ENCODE assay signal across 20 cellular contexts in the genomic region with DNA sequence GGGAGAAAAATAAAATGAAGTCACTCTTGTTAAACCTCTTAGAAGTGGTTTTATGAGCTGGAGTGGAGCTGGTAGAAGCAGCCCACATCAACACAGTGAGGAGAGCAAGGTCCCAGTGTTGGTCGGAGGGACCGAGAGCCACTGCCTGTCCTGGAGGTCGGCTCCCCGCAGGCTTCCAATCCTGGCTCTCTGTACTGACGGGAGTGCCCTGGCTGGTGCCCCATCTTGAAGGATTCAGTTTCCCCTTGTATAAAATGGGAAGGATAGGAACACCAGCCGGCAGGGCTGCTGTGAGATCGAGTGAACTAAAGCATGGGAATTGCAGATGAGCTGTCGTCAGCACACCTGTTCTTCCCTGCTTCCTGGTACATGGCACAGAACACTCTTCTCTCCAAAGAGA.
DNase-seq lines count a peak whose midpoint lies in the region; ATAC-seq, FAIRE-seq and TF ChIP-seq lines count a peak whose summit lies in the region.
"Had no signal": no experiment of that assay in that cellular context is flagged by ENCODE, and none has a peak within 500 bp of the region (broad histone marks: within the 10 kb centered on the region; RNA-seq: fewer than 3 reads in every experiment).

No MANE protein-coding gene starts in this region.

- H3K23me2 ChIP-seq in H1 (ENCODE audit: low read depth, low read length): peaks cover 2% of the 10 kb centered on the region; the same call in 1 of the 2 replicates

- H3K79me1 ChIP-seq in H1 (ENCODE audit: low read depth, low read length): no peaks in the 10 kb centered on the region

- H2BK20ac ChIP-seq in H1 (ENCODE audit: low read length): no peak overlapping the region

- H3K4me2 ChIP-seq in OCI-LY1 (ENCODE audit: low read length) (peak overlapping the region; percentile 95), H1 (ENCODE audit: insufficient read depth in 1 of 2, low read depth in 2 of 2, low read length in 2 of 2) (no peak overlapping the region)
- H3K4me2 ChIP-seq: GM23338 had no signal

- peaks cover 68 to 93% of the 10 kb centered on the region in 2 donors for H3K4me1 Mint-ChIP-seq in stimulated activated naive B cell treated with anti-CD40 and anti-IgM and Interleukin-4, amounts not matched to agents 10 μg/mL and 1 μg/mL and 100 μg/mL, for 72 hours

- 0 out of 2 replicates have a peak overlapping the region, but pooled peaks have one; percentile 12 for H2BK12ac ChIP-seq in H1 (ENCODE audit: low read depth, low read length)

- peak overlapping the region; percentile 24; the same call in 1 of the 2 replicates for H3K18ac ChIP-seq in H1 (ENCODE audit: extremely low read depth, low read length)

- no peak overlapping the region for H2BK120ac ChIP-seq in H1 (replicated peaks; ENCODE audit: low read depth, low read length)

- no peak overlapping the region for H2AK5ac ChIP-seq in H1 (ENCODE audit: low read depth, low read length)

- H3K36me3 Mint-ChIP-seq in stimulated activated naive B cell treated with anti-CD40 and anti-IgM and Interleukin-4, amounts not matched to agents 10 μg/mL and 1 μg/mL and 100 μg/mL, for 72 hours: peaks cover 4 to 8% of the 10 kb centered on the region in 2 donors
- H3K36me3 Mint-ChIP-seq: CD8-positive, alpha-beta memory T cell had no signal

- H2BK15ac ChIP-seq in H1 (ENCODE audit: low read length): no peak overlapping the region

- H3K36me3 ChIP-seq in right atrium auricular region (no peaks in the 10 kb centered on the region), OCI-LY1 (ENCODE audit: insufficient read depth, low read length) (no peaks in the 10 kb centered on the region), H1 (ENCODE audit: control insufficient read depth in 2 of 4, insufficient read depth in 4 of 4, low read length in 3 of 4) (no peaks in the 10 kb centered on the region)
- H3K36me3 ChIP-seq: BE2C had no signal

- H4K91ac ChIP-seq in H1 (replicated peaks; ENCODE audit: insufficient read length, low read length): no peak overlapping the region

- H3K9me3 ChIP-seq in right atrium auricular region: no peaks in the 10 kb centered on the region
- H3K9me3 ChIP-seq in OCI-LY1 (ENCODE audit: low read length): no peaks in the 10 kb centered on the region
- no peaks in the 10 kb centered on the region for H3K9me3 ChIP-seq in H1 (ENCODE audit: insufficient read depth in 2 of 2, low read depth in 1 of 2, low read length in 1 of 2)
- H3K9me3 ChIP-seq: BE2C had no signal

- H3K79me2 ChIP-seq in OCI-LY1 (ENCODE audit: insufficient read depth, low read length) (no peaks in the 10 kb centered on the region), H1 (ENCODE audit: control insufficient read depth in 1 of 2, insufficient read depth in 2 of 2, low read length in 2 of 2) (no peaks in the 10 kb centered on the region)

- no peak for ATAC-seq in left ventricle myocardium superior
- no peak for ATAC-seq in stimulated activated naive B cell treated with anti-CD40 and anti-IgM and Interleukin-4, amounts not matched to agents 10 μg/mL and 1 μg/mL and 100 μg/mL, for 72 hours (replicated peaks)
- ATAC-seq: GM23338, PC-3 had no signal

- no peaks in the 10 kb centered on the region; the same call in 1 of the 2 replicates for H3F3A ChIP-seq in OCI-LY1 (ENCODE audit: insufficient read depth, low read length)

- H3K14ac ChIP-seq in H1 (ENCODE audit: insufficient read length): no peak overlapping the region

- no peak overlapping the region for H4K8ac ChIP-seq in H1 (ENCODE audit: extremely low read depth, insufficient read depth, low read length)

- H3K27me3 ChIP-seq in right atrium auricular region: no peaks in the 10 kb centered on the region
- no peaks in the 10 kb centered on the region for H3K27me3 ChIP-seq in OCI-LY1 (ENCODE audit: insufficient read depth, low read length)
- H3K27me3 ChIP-seq in H1 (replicated peaks in 1 of 4; ENCODE audit: control insufficient read depth in 3 of 4, extremely low read depth in 1 of 4, insufficient read depth in 3 of 4, low read length in 3 of 4): peaks cover 0 to 1% (median 0%) of the 10 kb centered on the region in 4 experiments; a peak in 1 of 7 replicates
- H3K27me3 ChIP-seq: BE2C had no signal

- H3K23ac ChIP-seq in H1 (ENCODE audit: insufficient read length): no peak overlapping the region

- no peak overlapping the region for H3K4me3 ChIP-seq in right atrium auricular region
- peak overlapping the region; percentile 71 for H3K4me3 ChIP-seq in OCI-LY1 (ENCODE audit: low read depth, low read length, poor library complexity, severe bottlenecking)
- no peak overlapping the region for H3K4me3 ChIP-seq in H1 (ENCODE audit: extremely low read depth in 1 of 4, insufficient read depth in 2 of 4, low read depth in 3 of 4, low read length in 4 of 4)
- H3K4me3 ChIP-seq: GM23338 had no signal

- intact Hi-C loops in left ventricle myocardium superior (cut with micrococcal nuclease): no loop called here

- 85% methylated on average over 8 of the region's 8 CpGs; no CpG with 5 or more reads in 1 of the 2 experiments for WGBS in H1 (ENCODE audit: extremely low coverage in 1 of 2, insufficient coverage in 1 of 2, insufficient read length in 1 of 2, insufficient replicate concordance in 2 of 2, low coverage in 1 of 2, low lambda C conversion rate in 2 of 2, missing lambda C conversion rate in 1 of 2), 2 experiments

- no peak overlapping the region for H3K4ac ChIP-seq in H1 (replicated peaks; ENCODE audit: insufficient read length, low read depth, low read length)

- POLR2A ChIA-PET in H1 (lab: Charles Lee; ENCODE audit: partially characterized antibody): no interaction called here

- H3K9ac ChIP-seq in OCI-LY1 (ENCODE audit: low read length) (peak overlapping the region; percentile 88), H1 (replicated peaks in 1 of 4; ENCODE audit: extremely low read depth in 1 of 4, low read depth in 3 of 4, low read length in 3 of 4) (no peak overlapping the region)

- no peak overlapping the region for H4K5ac ChIP-seq in H1 (ENCODE audit: insufficient read length, low read depth, low read length)

- H3K27ac ChIP-seq in right atrium auricular region: no peak overlapping the region
- H3K27ac ChIP-seq in OCI-LY1 (ENCODE audit: low read depth, low read length, poor library complexity, severe bottlenecking): peak overlapping the region; percentile 99
- no peak overlapping the region for H3K27ac ChIP-seq in H1 (ENCODE audit: low read depth, low read length)
- H3K27ac ChIP-seq: HL-60 had no signal

- peak overlapping the region; percentile 59 for H3K27ac Mint-ChIP-seq in stimulated activated naive B cell treated with anti-CD40 and anti-IgM and Interleukin-4, amounts not matched to agents 10 μg/mL and 1 μg/mL and 100 μg/mL, for 72 hours
- H3K27ac Mint-ChIP-seq: GM23338, HFFc6 had no signal

- no peaks in the 10 kb centered on the region for H3K9me2 ChIP-seq in OCI-LY1 (ENCODE audit: low read depth, low read length)

- no peak for FAIRE-seq in H1 (lab: Jason Lieb, UNC)

- no peak for TF ChIP-seq POLR2A in H1 (IDR thresholded peaks at IDR 0.05; ENCODE audit: control extremely low read depth in 1 of 2, low read depth in 2 of 2, low read length in 2 of 2)

- no peak overlapping the region for H2BK5ac ChIP-seq in H1 (ENCODE audit: low read depth, low read length)

- H4K20me1 ChIP-seq in OCI-LY1 (ENCODE audit: insufficient read depth, low read length) (no peaks in the 10 kb centered on the region), H1 (replicated peaks in 1 of 2; ENCODE audit: control insufficient read depth in 1 of 2, insufficient read depth in 2 of 2, low read length in 2 of 2) (peaks cover 0 to 2% of the 10 kb centered on the region in 2 experiments)

- in situ Hi-C loops in GM13976 (cut with MboI; ENCODE audit: low sequenced_read_pairs, unreplicated experiment): no loop called here

- no peak for TF ChIP-seq EP300 in H1 (IDR thresholded peaks at IDR 0.05; ENCODE audit: borderline replicate concordance in 1 of 2, low read depth in 2 of 2, low read length in 2 of 2)

- H3K4me1 ChIP-seq in right atrium auricular region (peaks cover 0 to 45% of the 10 kb centered on the region in 2 donors), OCI-LY1 (ENCODE audit: insufficient read depth, low read length, severe bottlenecking) (peaks cover 100% of the 10 kb centered on the region), H1 (replicated peaks in 1 of 4; ENCODE audit: control insufficient read depth in 3 of 4, insufficient read depth in 4 of 4, low read length in 3 of 4) (peaks cover 0 to 22% (median 9%) of the 10 kb centered on the region in 4 experiments; a peak in 6 of 7 replicates)
- H3K4me1 ChIP-seq: BE2C had no signal

- peak; percentile 40 for DNase-seq in right atrium auricular region (ENCODE audit: low spot score)
- DNase-seq in left ventricle myocardium superior: no peak
- no peak for DNase-seq in H1 (ENCODE audit: low read depth in 1 of 2, low spot score in 2 of 2)
- DNase-seq in stimulated activated naive B cell treated with anti-CD40 and anti-IgM and Interleukin-4, amounts not matched to agents 10 μg/mL and 1 μg/mL and 100 μg/mL, for 72 hours: no peak
- DNase-seq in GM13976 (ENCODE audit: low spot score): no peak
- no peak for DNase-seq in activated naive CD4-positive, alpha-beta T cell (lab: John Stamatoyannopoulos, UW)
- no peak for DNase-seq in NCI-H1436 (lab: John Stamatoyannopoulos, UW)
- DNase-seq: BE2C, DND-41, GF-D8, HFFc6, KG1, NCI-H1092 treated with DMSO at 0.1 percent for 48 hours, NCI-H187, NCI-H524 treated with DMSO at 0.1 percent for 48 hours, PC-3 had no signal

- H2AFZ ChIP-seq in OCI-LY1 (ENCODE audit: low read length) (no peak overlapping the region), H1 (ENCODE audit: low read length) (no peak overlapping the region)
- H2AFZ ChIP-seq: GM23338 had no signal

- H3K4me3 Mint-ChIP-seq in stimulated activated naive B cell treated with anti-CD40 and anti-IgM and Interleukin-4, amounts not matched to agents 10 μg/mL and 1 μg/mL and 100 μg/mL, for 72 hours: no peak overlapping the region
- H3K4me3 Mint-ChIP-seq: GM23338, HFFc6 had no signal

- no peak for TF ChIP-seq RAD21 in H1 (IDR thresholded peaks at IDR 0.05 in 1 of 2, conservative IDR thresholded peaks at IDR 0.05 in 1 of 2; ENCODE audit: low read depth in 2 of 2, low read length in 2 of 2)

- CTCF ChIA-PET in H1 (lab: Charles Lee; ENCODE audit: partially characterized antibody): no interaction called here

- peaks cover 0 to 3% of the 10 kb centered on the region in 2 donors for H3K9me3 Mint-ChIP-seq in stimulated activated naive B cell treated with anti-CD40 and anti-IgM and Interleukin-4, amounts not matched to agents 10 μg/mL and 1 μg/mL and 100 μg/mL, for 72 hours
- H3K9me3 Mint-ChIP-seq: CD8-positive, alpha-beta memory T cell; GM23338; HFFc6 had no signal

- H3K27me3 Mint-ChIP-seq in stimulated activated naive B cell treated with anti-CD40 and anti-IgM and Interleukin-4, amounts not matched to agents 10 μg/mL and 1 μg/mL and 100 μg/mL, for 72 hours: peaks cover 21 to 39% of the 10 kb centered on the region in 2 donors
- H3K27me3 Mint-ChIP-seq: CD8-positive, alpha-beta memory T cell had no signal

- TF ChIP-seq CTCF in right atrium auricular region (IDR thresholded peaks at IDR 0.05): no peak
- no peak for TF ChIP-seq CTCF in OCI-LY1 (IDR thresholded peaks at IDR 0.05; ENCODE audit: low read length)
- no peak for TF ChIP-seq CTCF in H1 (IDR thresholded peaks at IDR 0.05; ENCODE audit: control extremely low read depth in 1 of 3, insufficient read depth in 1 of 3, low read depth in 1 of 3, low read length in 3 of 3)
- no peak for TF ChIP-seq CTCF in GM13976 (IDR thresholded peaks at IDR 0.05; ENCODE audit: borderline replicate concordance, control extremely low read depth, extremely low read depth, insufficient read depth, missing control alignments)

- H3K56ac ChIP-seq in H1 (replicated peaks; ENCODE audit: insufficient read length, low read depth, low read length): no peak overlapping the region
